In genomic region chr10:13586676-13587355, GRCh38 we compare ENCODE assay signal across 8 cellular contexts. TPM values are rescaled to one million over a fixed set of nuclear protein-coding genes. Genes with fewer than 3 reads are reported as not detected.
A peak's percentile ranks its signal among the peaks of the same experiment; 100 is the strongest.
DNase-seq lines count a peak whose midpoint lies in the region; ATAC-seq, FAIRE-seq and TF ChIP-seq lines count a peak whose summit lies in the region.

Gene PRPF18, plus strand, starts transcription at chr10:13586965. Its CDS starts 122 bp downstream, at chr10:13587087.

- TF ChIP-seq CTCF in AG09319 (IDR thresholded peaks at IDR 0.05; ENCODE audit: low read depth, low read length) (no peak; the same call in none of the 2 replicates), WI38 (IDR thresholded peaks at IDR 0.05; ENCODE audit: low read depth, low read length) (peak; percentile 98), bronchial epithelial cell (IDR thresholded peaks at IDR 0.05; ENCODE audit: insufficient read depth, low read length, severe bottlenecking) (peak; percentile 98)

- H3K4me3 ChIP-seq in WI38 (ENCODE audit: low read depth, low read length) (peak within 1 kb of the TSS; percentile 95), bronchial epithelial cell (ENCODE audit: low read depth, low read length) (peak within 1 kb of the TSS; percentile 59), small intestine (ENCODE audit: low read depth in 1 of 2, low read length in 2 of 2) (peak within 1 kb of the TSS; percentile 80 to 85)

- ATAC-seq in GM18909 (IDR thresholded peaks at IDR 0.05; ENCODE audit: poor library complexity, unreplicated experiment) (peak; percentile 99), HG03175 (IDR thresholded peaks at IDR 0.05; ENCODE audit: unreplicated experiment) (peak; percentile 99)

- H3K4me1 ChIP-seq in small intestine (ENCODE audit: control insufficient read depth in 2 of 2, insufficient read depth in 1 of 2, low read depth in 1 of 2, low read length in 1 of 2): peaks cover 0 to 3% of the 10 kb centered on the region in 2 donors

- 0 to 1% (median 1%) methylated on average over 38 of the region's 38 CpGs for WGBS in small intestine, 3 donors

- peak; percentile 7 for FAIRE-seq in bronchial epithelial cell (lab: Jason Lieb, UNC)
- no peak for FAIRE-seq in small intestine (lab: Jason Lieb, UNC)

- H3K27me3 ChIP-seq in bronchial epithelial cell (ENCODE audit: control insufficient read depth, insufficient read depth, low read length): no peaks in the 10 kb centered on the region
- peaks cover 0 to 2% of the 10 kb centered on the region in 2 donors for H3K27me3 ChIP-seq in small intestine (ENCODE audit: control insufficient read depth in 2 of 2, insufficient read depth in 2 of 2, low read length in 2 of 2)

- H3K36me3 ChIP-seq in bronchial epithelial cell (ENCODE audit: control insufficient read depth, insufficient read depth, low read length) (peaks cover 1% of the 10 kb centered on the region), small intestine (ENCODE audit: control insufficient read depth in 2 of 2, insufficient read depth in 2 of 2, low read length in 2 of 2) (peaks cover 0 to 4% of the 10 kb centered on the region in 2 donors)

- H3K9me3 ChIP-seq in small intestine (ENCODE audit: control insufficient read depth, low read depth): no peaks in the 10 kb centered on the region

- peak; percentile 73 for DNase-seq in AG09319 (ENCODE audit: extremely low read depth, low read depth)
- DNase-seq in NCI-H2227 treated with DMSO at 0.1 percent for 48 hours (lab: John Stamatoyannopoulos, UW): peak; percentile 87
- peak; percentile 75 for DNase-seq in bronchial epithelial cell (ENCODE audit: low read depth)
- peak; percentile 98 for DNase-seq in iPS-NIHi11 (ENCODE audit: low spot score)
- peak; percentile 94 for DNase-seq in small intestine

- peak within 1 kb of the TSS in 1 of 2 donors; percentile 74 for H3K27ac ChIP-seq in small intestine (ENCODE audit: low read depth in 1 of 2, low read length in 1 of 2)

RNA-seq across cellular contexts. Expression of gene PRPF18, which starts in this region (rescaled TPM):
- 41.9 and 52.4 TPM in 2 replicates for total RNA-seq in bronchial epithelial cell
- polyA plus RNA-seq in small intestine: 10 to 100 TPM; 19.5 to 28.2 (median 24.0) TPM
